Comparison of ENCODE assay signal across 16 cellular contexts in the genomic region with DNA sequence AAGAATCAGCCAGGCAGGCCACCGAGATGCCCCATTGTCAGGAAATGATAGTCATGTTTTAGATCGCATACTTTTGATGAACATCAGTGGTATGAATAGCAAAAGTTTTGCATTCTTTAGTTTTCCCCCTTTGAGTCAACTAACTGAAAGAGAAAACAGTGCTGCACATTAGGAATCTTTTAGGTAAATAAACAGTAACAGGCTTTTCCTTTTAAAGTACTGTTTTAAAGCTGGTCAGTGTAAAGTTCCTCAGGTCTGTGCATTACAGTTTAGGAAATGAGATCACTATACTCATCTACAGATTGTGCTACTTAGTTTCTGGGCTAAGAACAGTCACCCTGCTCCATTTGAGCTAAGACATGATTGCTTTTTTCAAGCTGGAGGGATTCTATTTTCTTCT. TPM values are rescaled to one million over a fixed set of nuclear protein-coding genes. Genes with fewer than 3 reads are reported as not detected.
DNase-seq lines count a peak whose midpoint lies in the region; ATAC-seq lines count a peak whose summit lies in the region.
"Had no signal": no experiment of that assay in that cellular context is flagged by ENCODE, and none has a peak within 500 bp of the region (broad histone marks: within the 10 kb centered on the region; RNA-seq: fewer than 3 reads in every experiment).

No MANE protein-coding gene starts in this region.

- peaks cover 15% of the 10 kb centered on the region for H3K36me3 ChIP-seq in SJSA1

- ATAC-seq in central memory CD8-positive, alpha-beta T cell (replicated peaks; ENCODE audit: extremely low read depth, poor library complexity, severe bottlenecking) = no peak
- peak in 1 of 2 donors; percentile 26 for ATAC-seq in natural killer cell treated with Interleukin-12 subunit alpha and Interleukin-12 subunit beta and Interleukin-15 and Interleukin-18, amount 100 ng/mL, for 72 hours
- ATAC-seq: heart left ventricle had no signal

- no peak overlapping the region for H3K4me3 ChIP-seq in SJSA1
- H3K4me3 ChIP-seq: heart left ventricle, spleen, tibial nerve had no signal

- H3K4me1 Mint-ChIP-seq in T-helper 1 cell treated with Interleukin-12 subunit alpha and Interleukin-12 subunit beta and Interleukin-4 antibody, amounts not matched to agents 30 μg/mL and 1 μg/mL, for 36 hours (ENCODE audit: low read depth) = peaks cover 27% of the 10 kb centered on the region
- H3K4me1 Mint-ChIP-seq in central memory CD8-positive, alpha-beta T cell = peaks cover 22% of the 10 kb centered on the region
- peaks cover 24 to 28% of the 10 kb centered on the region in 2 donors for H3K4me1 Mint-ChIP-seq in natural killer cell treated with Interleukin-12 subunit alpha and Interleukin-12 subunit beta and Interleukin-15 and Interleukin-18, amount 100 ng/mL, for 72 hours (ENCODE audit: low read depth in 2 of 2)

- H3K27me3 ChIP-seq in SJSA1 (replicated peaks) = no peaks in the 10 kb centered on the region
- H3K27me3 ChIP-seq: heart left ventricle, spleen, tibial nerve had no signal

- H3K4me3 Mint-ChIP-seq in T-helper 1 cell treated with Interleukin-12 subunit alpha and Interleukin-12 subunit beta and Interleukin-4 antibody, amounts not matched to agents 30 μg/mL and 1 μg/mL, for 36 hours = no peak overlapping the region
- peak overlapping the region; percentile 13 for H3K4me3 Mint-ChIP-seq in central memory CD8-positive, alpha-beta T cell
- no peak overlapping the region for H3K4me3 Mint-ChIP-seq in natural killer cell treated with Interleukin-12 subunit alpha and Interleukin-12 subunit beta and Interleukin-15 and Interleukin-18, amount 100 ng/mL, for 72 hours

- no peaks in the 10 kb centered on the region for H3K9me3 Mint-ChIP-seq in T-helper 1 cell treated with Interleukin-12 subunit alpha and Interleukin-12 subunit beta and Interleukin-4 antibody, amounts not matched to agents 30 μg/mL and 1 μg/mL, for 36 hours
- H3K9me3 Mint-ChIP-seq in central memory CD8-positive, alpha-beta T cell = no peaks in the 10 kb centered on the region
- no peaks in the 10 kb centered on the region for H3K9me3 Mint-ChIP-seq in natural killer cell treated with Interleukin-12 subunit alpha and Interleukin-12 subunit beta and Interleukin-15 and Interleukin-18, amount 100 ng/mL, for 72 hours

- H3K36me3 Mint-ChIP-seq in T-helper 1 cell treated with Interleukin-12 subunit alpha and Interleukin-12 subunit beta and Interleukin-4 antibody, amounts not matched to agents 30 μg/mL and 1 μg/mL, for 36 hours (ENCODE audit: low read depth) = peaks cover 57% of the 10 kb centered on the region
- peaks cover 71% of the 10 kb centered on the region for H3K36me3 Mint-ChIP-seq in central memory CD8-positive, alpha-beta T cell (ENCODE audit: insufficient read depth)
- peaks cover 39% of the 10 kb centered on the region for H3K36me3 Mint-ChIP-seq in natural killer cell treated with Interleukin-12 subunit alpha and Interleukin-12 subunit beta and Interleukin-15 and Interleukin-18, amount 100 ng/mL, for 72 hours

- no peaks in the 10 kb centered on the region for H3K27me3 Mint-ChIP-seq in T-helper 1 cell treated with Interleukin-12 subunit alpha and Interleukin-12 subunit beta and Interleukin-4 antibody, amounts not matched to agents 30 μg/mL and 1 μg/mL, for 36 hours (ENCODE audit: low read depth)
- H3K27me3 Mint-ChIP-seq in central memory CD8-positive, alpha-beta T cell = no peaks in the 10 kb centered on the region
- no peaks in the 10 kb centered on the region for H3K27me3 Mint-ChIP-seq in natural killer cell treated with Interleukin-12 subunit alpha and Interleukin-12 subunit beta and Interleukin-15 and Interleukin-18, amount 100 ng/mL, for 72 hours

- DNase-seq in T-helper 1 cell (no peak), SJSA1 (ENCODE audit: low read depth in 1 of 2, low spot score in 2 of 2) (peak in 1 of 2 experiments; percentile 86), SW480 (ENCODE audit: low spot score) (no peak), H4 (ENCODE audit: low spot score) (no peak), NCI-H1048 (lab: John Stamatoyannopoulos, UW) (no peak)
- DNase-seq in central memory CD8-positive, alpha-beta T cell (ENCODE audit: low spot score in 2 of 2) = no peak
- no peak for DNase-seq in natural killer cell treated with Interleukin-12 subunit alpha and Interleukin-12 subunit beta and Interleukin-15 and Interleukin-18, amount 100 ng/mL, for 72 hours (ENCODE audit: low spot score)
- DNase-seq: activated CD4-positive, alpha-beta T cell treated with anti-CD3 and anti-CD28 coated beads, Interleukin-2, amount 50 U/mL, for 4 hours; amygdala; heart left ventricle; NCI-H1417; NCI-H446 treated with DMSO at 0.1 percent for 48 hours; spleen had no signal

- H3K4me1 ChIP-seq in SJSA1 (replicated peaks) = peaks cover 47% of the 10 kb centered on the region
- H3K4me1 ChIP-seq: spleen, tibial nerve had no signal

- no peaks in the 10 kb centered on the region for H3K9me3 ChIP-seq in SJSA1 (replicated peaks)
- H3K9me3 ChIP-seq: heart left ventricle, spleen, tibial nerve had no signal

- peak overlapping the region; percentile 92 for H3K27ac ChIP-seq in SJSA1
- H3K27ac ChIP-seq: 22Rv1, heart left ventricle, spleen, tibial nerve had no signal

- H3K27ac Mint-ChIP-seq in T-helper 1 cell treated with Interleukin-12 subunit alpha and Interleukin-12 subunit beta and Interleukin-4 antibody, amounts not matched to agents 30 μg/mL and 1 μg/mL, for 36 hours = peak overlapping the region; percentile 41
- H3K27ac Mint-ChIP-seq in central memory CD8-positive, alpha-beta T cell (ENCODE audit: low read depth) = peak overlapping the region; percentile 30
- H3K27ac Mint-ChIP-seq in natural killer cell treated with Interleukin-12 subunit alpha and Interleukin-12 subunit beta and Interleukin-15 and Interleukin-18, amount 100 ng/mL, for 72 hours = peak overlapping the region; percentile 10 to 78

RNA-seq across cellular contexts. Expression of a gene that starts 36.3 kb away (rescaled TPM):
- 3.4 and 13.4 TPM in 2 replicates for total RNA-seq in SJSA1 (2014; rRNA removed; shearing (Covaris generic))
- 10 to 100 TPM; 24.1 to 36.8 TPM for total RNA-seq in natural killer cell treated with Interleukin-12 subunit alpha and Interleukin-12 subunit beta and Interleukin-15 and Interleukin-18, amount 100 ng/mL, for 72 hours
- 5.8 and 7.2 TPM in 2 replicates for total RNA-seq in H4 (2014; rRNA removed; shearing (Covaris generic))
